ENCODE assay signal across 12 cellular contexts in the genomic region with DNA sequence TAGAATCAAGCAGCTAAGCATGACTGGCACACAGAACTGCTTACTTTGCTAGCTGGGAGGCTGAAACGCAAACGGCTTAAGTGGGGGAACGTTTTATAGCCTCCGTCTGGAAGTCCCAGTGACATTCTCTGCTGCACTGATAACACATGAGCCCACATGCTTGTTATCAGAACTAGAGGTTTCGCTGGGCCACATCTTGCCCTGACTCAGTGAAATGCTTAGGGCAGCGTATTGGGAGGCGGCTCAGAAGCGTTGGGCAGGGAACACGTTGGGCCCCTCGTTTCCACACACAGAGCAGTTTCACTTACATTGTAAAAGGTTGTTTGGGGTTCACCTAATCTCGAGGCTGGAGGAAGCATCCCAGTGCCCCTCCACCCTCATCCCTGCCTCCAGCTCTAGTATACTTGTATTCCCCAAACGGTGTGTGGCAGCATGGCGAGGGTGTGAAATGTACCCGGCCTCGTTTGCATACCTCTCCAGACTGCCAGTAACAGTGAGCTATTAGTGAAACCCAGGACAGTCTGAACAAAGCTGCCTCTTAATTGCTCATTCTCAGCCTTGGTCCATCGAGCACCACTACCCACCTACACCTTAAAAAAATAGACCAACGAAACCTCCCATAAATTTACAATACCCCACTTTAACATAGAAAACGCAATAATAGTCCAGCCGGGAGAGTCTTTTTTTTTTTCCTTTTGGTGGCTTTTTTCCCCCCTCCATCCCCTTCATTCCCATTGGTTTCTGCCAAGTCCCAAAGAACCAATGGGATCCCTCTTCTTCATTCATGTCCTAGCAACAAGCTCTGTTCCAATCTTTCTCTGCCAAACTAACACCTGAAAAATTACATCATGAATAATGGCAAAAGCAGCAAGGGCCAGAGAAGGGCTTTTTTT.
DNase-seq lines count a peak whose midpoint lies in the region; ATAC-seq, FAIRE-seq and TF ChIP-seq lines count a peak whose summit lies in the region.
"Had no signal": no experiment of that assay in that cellular context is flagged by ENCODE, and none has a peak within 500 bp of the region (broad histone marks: within the 10 kb centered on the region; RNA-seq: fewer than 3 reads in every experiment).

No MANE protein-coding gene starts in this region.

- no peak overlapping the region for H3K4me3 Mint-ChIP-seq in activated T-helper 17 cell treated with anti-CD3 and anti-CD28 coated beads, Interleukin-2, amount 50 U/mL, for 72 hours
- H3K4me3 Mint-ChIP-seq: CD4-positive, alpha-beta memory T cell had no signal

- H3K36me3 ChIP-seq in pancreas (no peaks in the 10 kb centered on the region), Peyer's patch (no peaks in the 10 kb centered on the region), HAP-1 (replicated peaks) (no peaks in the 10 kb centered on the region)
- H3K36me3 ChIP-seq: upper lobe of right lung had no signal

- ATAC-seq in pancreas, result peak; percentile 55 to 87 (median 76)
- ATAC-seq in activated T-helper 17 cell treated with anti-CD3 and anti-CD28 coated beads, Interleukin-2, amount 50 U/mL, for 72 hours (replicated peaks), result no peak

- peak; percentile 10 for DNase-seq in DMS153 treated with DMSO at 0.1 percent for 48 hours (lab: John Stamatoyannopoulos, UW; ENCODE audit: unreplicated experiment)
- peak; percentile 67 for DNase-seq in NCI-H748 (lab: John Stamatoyannopoulos, UW; ENCODE audit: unreplicated experiment)
- peak; percentile 65 for DNase-seq in fibroblast of the aortic adventitia (ENCODE audit: low read depth)
- no peak for DNase-seq in pancreas
- no peak for DNase-seq in Peyer's patch
- DNase-seq in cerebellar cortex (ENCODE audit: low spot score), result no peak
- no peak for DNase-seq in HAP-1 (ENCODE audit: low spot score in 2 of 2)
- DNase-seq: CD4-positive, alpha-beta memory T cell; small intestine; upper lobe of right lung had no signal

- no peaks in the 10 kb centered on the region for H3K36me3 Mint-ChIP-seq in activated T-helper 17 cell treated with anti-CD3 and anti-CD28 coated beads, Interleukin-2, amount 50 U/mL, for 72 hours (ENCODE audit: low read depth)
- H3K36me3 Mint-ChIP-seq: CD4-positive, alpha-beta memory T cell had no signal

- no peaks in the 10 kb centered on the region for H3K4me1 ChIP-seq in pancreas
- no peaks in the 10 kb centered on the region for H3K4me1 ChIP-seq in Peyer's patch
- H3K4me1 ChIP-seq in HAP-1, result peaks cover 6% of the 10 kb centered on the region

- no peak for TF ChIP-seq POLR2A in Peyer's patch (IDR thresholded peaks at IDR 0.05)

- H3K4me3 ChIP-seq in fibroblast of the aortic adventitia (ENCODE audit: low read depth, low read length) (no peak overlapping the region), pancreas (no peak overlapping the region), Peyer's patch (no peak overlapping the region), HAP-1 (no peak overlapping the region)
- H3K4me3 ChIP-seq: upper lobe of right lung had no signal

- H3K27me3 ChIP-seq in pancreas, result no peaks in the 10 kb centered on the region
- H3K27me3 ChIP-seq in Peyer's patch, result no peaks in the 10 kb centered on the region
- H3K27me3 ChIP-seq in HAP-1 (ENCODE audit: low read depth), result no peaks in the 10 kb centered on the region
- H3K27me3 ChIP-seq: upper lobe of right lung had no signal

- 40 to 44% methylated on average over 19 of the region's 19 CpGs for WGBS in pancreas, 2 donors

- in situ Hi-C loops in HAP-1 (cut with MboI; ENCODE audit: low sequenced_read_pairs), result loop anchor here (25.0 kb wide), 1 partner anchor 441 kb away; the partner anchor contains the start of gene BLID

- intact Hi-C loops in pancreas (cut with DNase I), result no loop called here

- H3K4me1 Mint-ChIP-seq in activated T-helper 17 cell treated with anti-CD3 and anti-CD28 coated beads, Interleukin-2, amount 50 U/mL, for 72 hours, result peaks cover 5% of the 10 kb centered on the region
- H3K4me1 Mint-ChIP-seq: CD4-positive, alpha-beta memory T cell had no signal

- H3K27me3 Mint-ChIP-seq in activated T-helper 17 cell treated with anti-CD3 and anti-CD28 coated beads, Interleukin-2, amount 50 U/mL, for 72 hours, result no peaks in the 10 kb centered on the region
- H3K27me3 Mint-ChIP-seq: CD4-positive, alpha-beta memory T cell had no signal

- TF ChIP-seq CTCF in fibroblast of the aortic adventitia (IDR thresholded peaks at IDR 0.05; ENCODE audit: insufficient read depth, low read length) (no peak), pancreas (IDR thresholded peaks at IDR 0.05) (no peak), Peyer's patch (IDR thresholded peaks at IDR 0.05) (no peak)

- peak overlapping the region in 2 of 4 donors; percentile 4 to 47 for H3K27ac ChIP-seq in pancreas
- H3K27ac ChIP-seq in Peyer's patch, result peak overlapping the region in 1 of 4 donors; percentile 76
- H3K27ac ChIP-seq: upper lobe of right lung had no signal

- no peak overlapping the region for H3K27ac Mint-ChIP-seq in activated T-helper 17 cell treated with anti-CD3 and anti-CD28 coated beads, Interleukin-2, amount 50 U/mL, for 72 hours
- H3K27ac Mint-ChIP-seq: CD4-positive, alpha-beta memory T cell had no signal

- FAIRE-seq in pancreas (lab: Jason Lieb, UNC), result no peak
- FAIRE-seq: frontal cortex, small intestine had no signal

- H3K9me3 ChIP-seq in pancreas (no peaks in the 10 kb centered on the region), Peyer's patch (no peaks in the 10 kb centered on the region), HAP-1 (no peaks in the 10 kb centered on the region)
- H3K9me3 ChIP-seq: upper lobe of right lung had no signal

- no peaks in the 10 kb centered on the region for H3K9me3 Mint-ChIP-seq in activated T-helper 17 cell treated with anti-CD3 and anti-CD28 coated beads, Interleukin-2, amount 50 U/mL, for 72 hours
- H3K9me3 Mint-ChIP-seq: CD4-positive, alpha-beta memory T cell had no signal

Comparison
In these comparisons a context has a peak if more than half of its experiments do, and no peak if none do; other contexts are left out.
1. DNase-seq: peak in DMS153 treated with DMSO at 0.1 percent for 48 hours (single experiment), NCI-H748 (single experiment) and fibroblast of the aortic adventitia (single experiment); none in pancreas (0 of 6), Peyer's patch (0 of 3), cerebellar cortex (single experiment) and HAP-1 (0 of 2).